In the genomic region with DNA sequence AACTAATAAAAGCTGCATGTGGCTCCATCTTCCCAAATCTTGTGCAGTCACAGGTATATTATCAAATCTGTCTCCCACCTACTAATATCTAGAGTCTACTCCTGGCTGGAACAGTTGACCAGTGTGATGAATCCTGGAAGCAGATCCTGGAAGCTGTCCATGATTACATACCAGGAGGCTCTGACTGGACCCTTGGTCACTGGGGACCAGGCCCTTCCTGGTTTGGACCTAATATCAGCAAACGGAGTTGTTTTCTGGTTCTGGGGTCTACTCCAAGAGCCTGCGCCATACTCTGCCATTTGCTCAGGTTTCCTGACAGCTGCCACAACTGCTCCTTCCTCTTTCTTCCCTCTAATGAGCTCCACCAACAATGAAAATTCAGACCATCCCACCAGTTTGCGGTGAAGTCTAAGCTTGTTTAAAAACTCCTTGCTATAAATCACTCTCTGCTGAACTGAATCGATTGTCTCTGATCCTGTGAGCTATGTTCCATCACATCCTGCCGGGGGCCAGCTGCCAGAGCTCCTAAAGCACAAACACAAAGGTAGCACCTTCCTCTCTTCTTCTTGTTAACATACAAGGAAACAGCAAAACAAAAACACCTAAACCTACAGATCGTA, we compare ENCODE assay signal across 1 cellular context.
TF ChIP-seq lines count a peak whose summit lies in the region.

No MANE protein-coding gene starts in this region.

TF ChIP-seq in HCT116, 20 proteins besides CTCF, POLR2A, EP300 and RAD21 (continued from another document):
- TF ChIP-seq, protein P1, sequence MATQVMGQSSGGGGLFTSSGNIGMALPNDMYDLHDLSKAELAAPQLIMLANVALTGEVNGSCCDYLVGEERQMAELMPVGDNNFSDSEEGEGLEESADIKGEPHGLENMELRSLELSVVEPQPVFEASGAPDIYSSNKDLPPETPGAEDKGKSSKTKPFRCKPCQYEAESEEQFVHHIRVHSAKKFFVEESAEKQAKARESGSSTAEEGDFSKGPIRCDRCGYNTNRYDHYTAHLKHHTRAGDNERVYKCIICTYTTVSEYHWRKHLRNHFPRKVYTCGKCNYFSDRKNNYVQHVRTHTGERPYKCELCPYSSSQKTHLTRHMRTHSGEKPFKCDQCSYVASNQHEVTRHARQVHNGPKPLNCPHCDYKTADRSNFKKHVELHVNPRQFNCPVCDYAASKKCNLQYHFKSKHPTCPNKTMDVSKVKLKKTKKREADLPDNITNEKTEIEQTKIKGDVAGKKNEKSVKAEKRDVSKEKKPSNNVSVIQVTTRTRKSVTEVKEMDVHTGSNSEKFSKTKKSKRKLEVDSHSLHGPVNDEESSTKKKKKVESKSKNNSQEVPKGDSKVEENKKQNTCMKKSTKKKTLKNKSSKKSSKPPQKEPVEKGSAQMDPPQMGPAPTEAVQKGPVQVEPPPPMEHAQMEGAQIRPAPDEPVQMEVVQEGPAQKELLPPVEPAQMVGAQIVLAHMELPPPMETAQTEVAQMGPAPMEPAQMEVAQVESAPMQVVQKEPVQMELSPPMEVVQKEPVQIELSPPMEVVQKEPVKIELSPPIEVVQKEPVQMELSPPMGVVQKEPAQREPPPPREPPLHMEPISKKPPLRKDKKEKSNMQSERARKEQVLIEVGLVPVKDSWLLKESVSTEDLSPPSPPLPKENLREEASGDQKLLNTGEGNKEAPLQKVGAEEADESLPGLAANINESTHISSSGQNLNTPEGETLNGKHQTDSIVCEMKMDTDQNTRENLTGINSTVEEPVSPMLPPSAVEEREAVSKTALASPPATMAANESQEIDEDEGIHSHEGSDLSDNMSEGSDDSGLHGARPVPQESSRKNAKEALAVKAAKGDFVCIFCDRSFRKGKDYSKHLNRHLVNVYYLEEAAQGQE (IDR thresholded peaks at IDR 0.05; ENCODE audit: low read depth) = no peak
- TF ChIP-seq, protein P2, sequence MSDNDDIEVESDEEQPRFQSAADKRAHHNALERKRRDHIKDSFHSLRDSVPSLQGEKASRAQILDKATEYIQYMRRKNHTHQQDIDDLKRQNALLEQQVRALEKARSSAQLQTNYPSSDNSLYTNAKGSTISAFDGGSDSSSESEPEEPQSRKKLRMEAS (IDR thresholded peaks at IDR 0.05) = no peak
- TF ChIP-seq FOSL1 (IDR thresholded peaks at IDR 0.05; ENCODE audit: low read depth) (no peak), TCF7L2 (IDR thresholded peaks at IDR 0.05; ENCODE audit: borderline replicate concordance, extremely low read depth, insufficient read depth, insufficient read length) (no peak), ELF1 (IDR thresholded peaks at IDR 0.05; ENCODE audit: borderline replicate concordance, low read depth) (no peak)
